In the genomic region with DNA sequence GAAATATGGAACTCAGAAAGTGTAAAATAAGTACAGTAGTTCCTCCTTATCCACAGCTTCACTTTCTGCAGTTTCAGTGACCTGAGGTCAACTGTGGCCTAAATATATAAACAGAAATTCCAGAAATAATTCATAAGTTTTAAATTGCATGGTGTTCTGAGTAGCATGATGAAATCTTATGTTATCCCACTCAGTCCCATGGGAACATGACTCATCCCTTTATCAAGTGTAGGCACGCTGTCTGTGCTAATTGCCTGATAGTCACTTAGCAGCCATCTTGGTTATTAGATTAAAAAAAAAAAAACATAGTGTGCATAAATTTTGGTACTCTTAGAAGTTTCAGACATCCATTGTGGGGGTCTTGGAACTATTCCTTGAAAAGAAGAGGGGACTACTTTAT, we compare ENCODE assay signal across 16 cellular contexts.
DNase-seq lines count a peak whose midpoint lies in the region; ATAC-seq, FAIRE-seq and TF ChIP-seq lines count a peak whose summit lies in the region.
"Had no signal": no experiment of that assay in that cellular context is flagged by ENCODE, and none has a peak within 500 bp of the region (broad histone marks: within the 10 kb centered on the region; RNA-seq: fewer than 3 reads in every experiment).

No MANE protein-coding gene starts in this region.

- H2BK5ac ChIP-seq in trophoblast cell (ENCODE audit: low read depth, low read length, poor library complexity), result no peak overlapping the region

- no peaks in the 10 kb centered on the region for H3K79me1 ChIP-seq in trophoblast cell (ENCODE audit: low read length)

- no peak for TF ChIP-seq CTCF in RWPE2 (IDR thresholded peaks at IDR 0.05; ENCODE audit: poor library complexity, severe bottlenecking)
- no peak for TF ChIP-seq CTCF in epithelial cell of esophagus (IDR thresholded peaks at IDR 0.05; ENCODE audit: insufficient read depth, low read depth, low read length, missing control alignments)
- TF ChIP-seq CTCF in heart left ventricle (IDR thresholded peaks at IDR 0.05), result no peak

- DNase-seq in HTR-8/SVneo (ENCODE audit: insufficient read length, low spot score) (peak; percentile 0), RWPE2 (ENCODE audit: low spot score) (no peak), epithelial cell of esophagus (ENCODE audit: low read depth) (peak; percentile 89), trophoblast cell (peak; percentile 33 to 73), heart left ventricle (no peak)
- DNase-seq in activated CD4-positive, CD25-positive, alpha-beta regulatory T cell treated with anti-CD3 and anti-CD28 coated beads, Interleukin-2, amount 50 U/mL, for 72 hours, result no peak
- DNase-seq in activated T-helper 1 cell treated with anti-CD3 and anti-CD28 coated beads, Interleukin-12 subunit alpha, Interleukin-12 subunit beta, Interleukin-2, Interleukin-4 antibody, amounts not matched to agents 30 ng/mL and 10 ng/mL and 1 ng/mL, durations not matched to agents 14 hours and 24 hours and 36 hours (ENCODE audit: low spot score), result no peak
- DNase-seq: activated CD8-positive, alpha-beta memory T cell treated with anti-CD3 and anti-CD28 coated beads for 24 hours; NCI-H1436 treated with DMSO at 0.1 percent for 48 hours; retina; stimulated activated CD4-positive, alpha-beta T cell treated with anti-CD3 and anti-CD28 coated beads, Interleukin-4, amount 100 ng/mL, for 24 hours; T-helper 9 cell had no signal

- H2AK5ac ChIP-seq in trophoblast cell (ENCODE audit: low read length), result no peak overlapping the region

- no peak overlapping the region for H3K4ac ChIP-seq in trophoblast cell (ENCODE audit: low read depth, low read length)

- no peak overlapping the region for H2BK12ac ChIP-seq in trophoblast cell (ENCODE audit: low read length)

- no peaks in the 10 kb centered on the region for H3K36me3 Mint-ChIP-seq in activated T-helper 1 cell treated with anti-CD3 and anti-CD28 coated beads, Interleukin-12 subunit alpha, Interleukin-12 subunit beta, Interleukin-2, Interleukin-4 antibody, amounts not matched to agents 30 ng/mL and 10 ng/mL and 1 ng/mL, durations not matched to agents 14 hours and 24 hours and 36 hours (ENCODE audit: low read depth)
- H3K36me3 Mint-ChIP-seq: IgD-negative memory B cell; natural killer cell treated with Interleukin-12 subunit alpha and Interleukin-12 subunit beta and Interleukin-15 and Interleukin-18, amount 100 ng/mL, for 72 hours had no signal

- H3K9me3 ChIP-seq in RWPE2 (ENCODE audit: severe bottlenecking) (no peaks in the 10 kb centered on the region), trophoblast cell (ENCODE audit: insufficient read depth, low read depth, low read length) (no peaks in the 10 kb centered on the region), heart left ventricle (no peaks in the 10 kb centered on the region)

- no peak overlapping the region for H2AFZ ChIP-seq in trophoblast cell (ENCODE audit: insufficient read depth, low read length, poor library complexity)
- H2AFZ ChIP-seq: GM23338 had no signal

- no peak overlapping the region for H4K91ac ChIP-seq in trophoblast cell (ENCODE audit: low read depth, low read length)

- no peak overlapping the region for H4K8ac ChIP-seq in trophoblast cell (ENCODE audit: low read depth, low read length)

- no peak overlapping the region for H3K27ac Mint-ChIP-seq in activated T-helper 1 cell treated with anti-CD3 and anti-CD28 coated beads, Interleukin-12 subunit alpha, Interleukin-12 subunit beta, Interleukin-2, Interleukin-4 antibody, amounts not matched to agents 30 ng/mL and 10 ng/mL and 1 ng/mL, durations not matched to agents 14 hours and 24 hours and 36 hours
- H3K27ac Mint-ChIP-seq: GM23338; IgD-negative memory B cell; natural killer cell treated with Interleukin-12 subunit alpha and Interleukin-12 subunit beta and Interleukin-15 and Interleukin-18, amount 100 ng/mL, for 72 hours had no signal

- WGBS in trophoblast cell (ENCODE audit: extremely low coverage, insufficient coverage, insufficient read length), result no CpG with 5 or more reads among the region's 1 CpG
- 11 to 28% (median 18%) methylated on average over 1 of the region's 1 CpG for WGBS in heart left ventricle, 4 donors

- H3K18ac ChIP-seq in trophoblast cell (ENCODE audit: low read length), result no peak overlapping the region

- H3K4me1 Mint-ChIP-seq in activated T-helper 1 cell treated with anti-CD3 and anti-CD28 coated beads, Interleukin-12 subunit alpha, Interleukin-12 subunit beta, Interleukin-2, Interleukin-4 antibody, amounts not matched to agents 30 ng/mL and 10 ng/mL and 1 ng/mL, durations not matched to agents 14 hours and 24 hours and 36 hours (ENCODE audit: low read depth), result no peaks in the 10 kb centered on the region
- H3K4me1 Mint-ChIP-seq: central memory CD8-positive, alpha-beta T cell; GM23338; IgD-negative memory B cell had no signal

- no peaks in the 10 kb centered on the region for H3K27me3 ChIP-seq in RWPE2 (ENCODE audit: insufficient read depth, poor library complexity, severe bottlenecking)
- H3K27me3 ChIP-seq in trophoblast cell (ENCODE audit: insufficient read depth, low read length), result no peaks in the 10 kb centered on the region
- no peaks in the 10 kb centered on the region for H3K27me3 ChIP-seq in heart left ventricle

- no peak overlapping the region for H2BK120ac ChIP-seq in trophoblast cell (ENCODE audit: insufficient read depth, low read length, poor library complexity)

- no peak overlapping the region for H4K12ac ChIP-seq in trophoblast cell (ENCODE audit: low read depth, low read length)

- no peak for TF ChIP-seq POLR2A in heart left ventricle (IDR thresholded peaks at IDR 0.05)

- no peak overlapping the region for H3K14ac ChIP-seq in trophoblast cell (ENCODE audit: low read length)

- H3K4me3 ChIP-seq in RWPE2 (ENCODE audit: severe bottlenecking), result no peak overlapping the region
- no peak overlapping the region for H3K4me3 ChIP-seq in epithelial cell of esophagus (ENCODE audit: low read length)
- no peak overlapping the region for H3K4me3 ChIP-seq in trophoblast cell (ENCODE audit: low read depth, low read length)
- no peak overlapping the region for H3K4me3 ChIP-seq in heart left ventricle
- H3K4me3 ChIP-seq: GM23338 had no signal

- H3K27ac ChIP-seq in RWPE2 (ENCODE audit: poor library complexity, severe bottlenecking) (no peak overlapping the region), trophoblast cell (ENCODE audit: low read depth, low read length) (no peak overlapping the region), heart left ventricle (no peak overlapping the region)

- no peak overlapping the region for H3K23ac ChIP-seq in trophoblast cell (ENCODE audit: low read length)

- H3K4me1 ChIP-seq in RWPE2 (ENCODE audit: insufficient read depth, poor library complexity, severe bottlenecking), result peaks cover 5% of the 10 kb centered on the region
- no peaks in the 10 kb centered on the region for H3K4me1 ChIP-seq in trophoblast cell (ENCODE audit: control insufficient read depth in 1 of 2, insufficient read depth in 2 of 2, low read length in 2 of 2)
- no peaks in the 10 kb centered on the region for H3K4me1 ChIP-seq in heart left ventricle

- H3K79me2 ChIP-seq in trophoblast cell (ENCODE audit: control insufficient read depth, insufficient read depth, low read length, poor library complexity), result no peaks in the 10 kb centered on the region

- H3K9ac ChIP-seq in trophoblast cell (ENCODE audit: low read length), result no peak overlapping the region

- no peak overlapping the region for H3K4me2 ChIP-seq in trophoblast cell (ENCODE audit: low read length)
- H3K4me2 ChIP-seq: GM23338 had no signal

- FAIRE-seq in HTR-8/SVneo (lab: Jason Lieb, UNC), result no peak

- ATAC-seq in RWPE2 (ENCODE audit: low read depth) (peak; percentile 75), heart left ventricle (no peak)
- ATAC-seq: GM23338; natural killer cell treated with Interleukin-12 subunit alpha and Interleukin-12 subunit beta and Interleukin-15 and Interleukin-18, amount 100 ng/mL, for 72 hours had no signal

- no peak overlapping the region for H3K4me3 Mint-ChIP-seq in activated T-helper 1 cell treated with anti-CD3 and anti-CD28 coated beads, Interleukin-12 subunit alpha, Interleukin-12 subunit beta, Interleukin-2, Interleukin-4 antibody, amounts not matched to agents 30 ng/mL and 10 ng/mL and 1 ng/mL, durations not matched to agents 14 hours and 24 hours and 36 hours
- H3K4me3 Mint-ChIP-seq: central memory CD8-positive, alpha-beta T cell; GM23338; IgD-negative memory B cell; natural killer cell treated with Interleukin-12 subunit alpha and Interleukin-12 subunit beta and Interleukin-15 and Interleukin-18, amount 100 ng/mL, for 72 hours had no signal

- no peaks in the 10 kb centered on the region for H3K27me3 Mint-ChIP-seq in activated T-helper 1 cell treated with anti-CD3 and anti-CD28 coated beads, Interleukin-12 subunit alpha, Interleukin-12 subunit beta, Interleukin-2, Interleukin-4 antibody, amounts not matched to agents 30 ng/mL and 10 ng/mL and 1 ng/mL, durations not matched to agents 14 hours and 24 hours and 36 hours (ENCODE audit: insufficient read depth)
- H3K27me3 Mint-ChIP-seq: central memory CD8-positive, alpha-beta T cell; IgD-negative memory B cell; natural killer cell treated with Interleukin-12 subunit alpha and Interleukin-12 subunit beta and Interleukin-15 and Interleukin-18, amount 100 ng/mL, for 72 hours had no signal

- H3K9me3 Mint-ChIP-seq in activated T-helper 1 cell treated with anti-CD3 and anti-CD28 coated beads, Interleukin-12 subunit alpha, Interleukin-12 subunit beta, Interleukin-2, Interleukin-4 antibody, amounts not matched to agents 30 ng/mL and 10 ng/mL and 1 ng/mL, durations not matched to agents 14 hours and 24 hours and 36 hours, result no peaks in the 10 kb centered on the region
- H3K9me3 Mint-ChIP-seq: central memory CD8-positive, alpha-beta T cell; GM23338 had no signal

- H3K36me3 ChIP-seq in RWPE2 (ENCODE audit: low read depth) (no peaks in the 10 kb centered on the region), trophoblast cell (ENCODE audit: control insufficient read depth in 1 of 2, insufficient read depth in 2 of 2, low read length in 2 of 2) (no peaks in the 10 kb centered on the region), heart left ventricle (no peaks in the 10 kb centered on the region)

- intact Hi-C loops in heart left ventricle (cut with DNase I), result no loop called here
- intact Hi-C loops in activated T-helper 1 cell treated with anti-CD3 and anti-CD28 coated beads, Interleukin-12 subunit alpha, Interleukin-12 subunit beta, Interleukin-2, Interleukin-4 antibody, amounts not matched to agents 30 ng/mL and 10 ng/mL and 1 ng/mL, durations not matched to agents 14 hours and 24 hours and 36 hours (cut with micrococcal nuclease), result no loop called here

Comparison
In these comparisons a context has a peak if more than half of its experiments do, and no peak if none do; other contexts are left out.
1. DNase-seq: peak in HTR-8/SVneo (single experiment), epithelial cell of esophagus (single experiment) and trophoblast cell (2 of 2); none in RWPE2 (single experiment), activated CD4-positive, CD25-positive, alpha-beta regulatory T cell treated with anti-CD3 and anti-CD28 coated beads, Interleukin-2, amount 50 U/mL, for 72 hours (single experiment), heart left ventricle (0 of 5) and activated T-helper 1 cell treated with anti-CD3 and anti-CD28 coated beads, Interleukin-12 subunit alpha, Interleukin-12 subunit beta, Interleukin-2, Interleukin-4 antibody, amounts not matched to agents 30 ng/mL and 10 ng/mL and 1 ng/mL, durations not matched to agents 14 hours and 24 hours and 36 hours (single experiment).